ENCODE assay signal across 17 cellular contexts in the genomic region with DNA sequence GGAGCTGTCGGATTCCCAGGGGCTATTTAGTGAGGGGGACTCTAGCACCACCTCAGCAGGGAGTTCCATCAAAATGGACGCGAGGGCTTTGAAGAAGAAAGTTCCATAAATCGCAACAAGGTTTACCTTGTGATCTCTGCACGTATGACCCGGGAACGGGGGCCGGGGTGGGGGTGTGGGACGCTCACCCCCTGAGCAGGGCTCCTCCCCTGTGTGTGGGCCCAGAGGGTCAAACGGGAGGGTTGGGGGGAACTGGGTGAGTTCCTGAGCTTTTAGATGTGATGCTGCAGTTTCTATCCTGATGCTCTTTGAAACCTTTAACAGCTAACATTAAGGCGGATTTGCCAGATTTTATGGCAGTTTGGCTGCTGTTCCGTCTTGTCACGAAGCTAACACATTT. TPM values are rescaled to one million over a fixed set of nuclear protein-coding genes. Genes with fewer than 3 reads are reported as not detected.
DNase-seq lines count a peak whose midpoint lies in the region; ATAC-seq, FAIRE-seq and TF ChIP-seq lines count a peak whose summit lies in the region.
"Had no signal": no experiment of that assay in that cellular context is flagged by ENCODE, and none has a peak within 500 bp of the region (broad histone marks: within the 10 kb centered on the region; RNA-seq: fewer than 3 reads in every experiment).

No MANE protein-coding gene starts in this region.

- ATAC-seq in GM19463 (IDR thresholded peaks at IDR 0.05; ENCODE audit: unreplicated experiment), result no peak
- ATAC-seq: CD8-positive, alpha-beta T cell had no signal

- intact Hi-C loops in posterior vena cava (cut with DNase I), result no loop called here

- FAIRE-seq in GM12892 (lab: Jason Lieb, UNC) (no peak), frontal cortex (lab: Jason Lieb, UNC) (no peak)
- FAIRE-seq: A549, GM19239, H54 had no signal

- peak; percentile 17 for DNase-seq in activated effector memory CD4-positive, alpha-beta T cell treated with anti-CD3 and anti-CD28 coated beads, Interleukin-2, amount 50 U/mL, for 16 hours
- no peak for DNase-seq in activated effector memory CD4-positive, alpha-beta T cell treated with Interleukin-2 at 50 U/mL for 16 hours
- DNase-seq in GM12892 (ENCODE audit: insufficient read length) (peak; percentile 8), chondrocyte (ENCODE audit: low spot score) (peak; percentile 56), posterior vena cava (ENCODE audit: low spot score) (peak; percentile 76), frontal cortex (ENCODE audit: low spot score in 2 of 2) (no peak)
- DNase-seq in stimulated activated CD4-positive, alpha-beta T cell treated with anti-CD3 and anti-CD28 coated beads, Interleukin-4, amount 100 ng/mL, for 24 hours, result no peak
- DNase-seq: CD8-positive, alpha-beta T cell; DND-41; GDM1; GM23248 had no signal

- H3K4me1 Mint-ChIP-seq in chondrocyte (ENCODE audit: low read depth), result peaks cover 28% of the 10 kb centered on the region

- H3K9me3 Mint-ChIP-seq in chondrocyte (ENCODE audit: low read depth), result no peaks in the 10 kb centered on the region
- H3K9me3 Mint-ChIP-seq: CD8-positive, alpha-beta T cell had no signal

- no peak for TF ChIP-seq POLR2A in GM12892 (IDR thresholded peaks at IDR 0.05; ENCODE audit: low read depth, low read length)

- peaks cover 1% of the 10 kb centered on the region for H3K36me3 Mint-ChIP-seq in chondrocyte (ENCODE audit: low read depth)
- H3K36me3 Mint-ChIP-seq: CD8-positive, alpha-beta T cell had no signal

- H3K4me3 Mint-ChIP-seq in chondrocyte (ENCODE audit: unreplicated experiment), result no peak overlapping the region
- H3K4me3 Mint-ChIP-seq: CD8-positive, alpha-beta T cell had no signal

- peaks cover 7% of the 10 kb centered on the region for H3K27me3 Mint-ChIP-seq in chondrocyte (ENCODE audit: low read depth)

- H3K27ac Mint-ChIP-seq in chondrocyte (ENCODE audit: unreplicated experiment), result no peak overlapping the region
- H3K27ac Mint-ChIP-seq: CD8-positive, alpha-beta T cell had no signal

- TF ChIP-seq CTCF in chondrocyte (IDR thresholded peaks at IDR 0.05), result no peak

RNA-seq across cellular contexts. Expression of gene LRRC14B, which starts 18.9 kb away (rescaled TPM):
- not detected for polyA plus RNA-seq in GM12892 (2012; ENCODE audit: missing spikeins)
- total RNA-seq in chondrocyte (not detected in 3 replicates), posterior vena cava (not detected), frontal cortex (1.2 TPM)
- total RNA-seq: Caco-2; CD8-positive, alpha-beta T cell; GM23248 had no signal
- polyA plus RNA-seq: A549, AG04450, GM23248 had no signal

RNA-seq across cellular contexts. Expression of gene CCDC127, which starts 45.5 kb away (rescaled TPM):
- polyA plus RNA-seq in GM12892 (2012; ENCODE audit: missing spikeins), result 2.9 TPM
- total RNA-seq in chondrocyte, result 8.0 to 10.4 TPM (median 9.6 TPM) in 3 replicates
- total RNA-seq in posterior vena cava, result 1 to 10 TPM; 5.8 to 6.9 TPM
- total RNA-seq in frontal cortex, result 7.3 TPM

RNA-seq across cellular contexts. Expression of gene SDHA, which starts 45.7 kb away (rescaled TPM):
- polyA plus RNA-seq in GM12892 (2012; ENCODE audit: missing spikeins), result 91.1 TPM
- total RNA-seq in chondrocyte, result 79.7 to 95.5 TPM (median 81.5 TPM) in 3 replicates
- total RNA-seq in posterior vena cava, result 10 to 100 TPM; 75.2 to 80.7 TPM
- total RNA-seq in frontal cortex, result 68.1 TPM

Comparison
In these comparisons a context has a peak if more than half of its experiments do, and no peak if none do; other contexts are left out.
1. DNase-seq: peak in activated effector memory CD4-positive, alpha-beta T cell treated with anti-CD3 and anti-CD28 coated beads, Interleukin-2, amount 50 U/mL, for 16 hours (single experiment), GM12892 (single experiment), chondrocyte (single experiment) and posterior vena cava (single experiment); none in activated effector memory CD4-positive, alpha-beta T cell treated with Interleukin-2 at 50 U/mL for 16 hours (single experiment), frontal cortex (0 of 2) and stimulated activated CD4-positive, alpha-beta T cell treated with anti-CD3 and anti-CD28 coated beads, Interleukin-4, amount 100 ng/mL, for 24 hours (single experiment).